ENCODE assay signal across 8 cellular contexts in genomic region chr5:126680215-126680817, GRCh38.
DNase-seq lines count a peak whose midpoint lies in the region; ATAC-seq and TF ChIP-seq lines count a peak whose summit lies in the region.

No MANE protein-coding gene starts in this region.

- peak overlapping the region; percentile 15 for H3K56ac ChIP-seq in mesendoderm (ENCODE audit: low read length)

- peak overlapping the region; percentile 18 for H2BK5ac ChIP-seq in mesendoderm (ENCODE audit: low read length)

- peak overlapping the region; percentile 43 for H4K8ac ChIP-seq in mesendoderm (ENCODE audit: low read depth, low read length)

- peaks cover 2% of the 10 kb centered on the region for H3K36me3 Mint-ChIP-seq in T-helper 17 cell (ENCODE audit: low read depth)
- H3K36me3 Mint-ChIP-seq in CD4-positive, alpha-beta memory T cell: no peaks in the 10 kb centered on the region

- peak overlapping the region; percentile 12 for H3K4me2 ChIP-seq in mesendoderm (ENCODE audit: low read length)

- H2BK120ac ChIP-seq in mesendoderm (ENCODE audit: low read depth, low read length): peak overlapping the region; percentile 39

- TF ChIP-seq CTCF in RWPE2 (IDR thresholded peaks at IDR 0.05; ENCODE audit: poor library complexity, severe bottlenecking): no peak

- no peaks in the 10 kb centered on the region for H3K9me3 Mint-ChIP-seq in CD4-positive, alpha-beta memory T cell

- H3K79me1 ChIP-seq in mesendoderm (ENCODE audit: low read length): no peaks in the 10 kb centered on the region

- no peaks in the 10 kb centered on the region for H3K4me1 ChIP-seq in RWPE2 (ENCODE audit: insufficient read depth, poor library complexity, severe bottlenecking)
- H3K4me1 ChIP-seq in mesendoderm (ENCODE audit: control insufficient read depth, low read depth, low read length): peaks cover 4% of the 10 kb centered on the region
- H3K4me1 ChIP-seq in CD4-positive, alpha-beta memory T cell (ENCODE audit: insufficient read depth, low read length): no peaks in the 10 kb centered on the region

- WGBS in mesendoderm (ENCODE audit: extremely low coverage, insufficient coverage, low lambda C conversion rate): no CpG with 5 or more reads among the region's 4 CpGs

- no peak overlapping the region for H3K23ac ChIP-seq in mesendoderm (ENCODE audit: low read length)

- H2BK15ac ChIP-seq in mesendoderm (replicated peaks; ENCODE audit: low read depth): peak overlapping the region; percentile 46

- H4K5ac ChIP-seq in mesendoderm (ENCODE audit: low read length): no peak overlapping the region

- peak overlapping the region; percentile 39 for H3K18ac ChIP-seq in mesendoderm (ENCODE audit: low read length)

- intact Hi-C loops in CD4-positive, alpha-beta memory T cell (cut with micrococcal nuclease): no loop called here

- POLR2A ChIA-PET in CD4-positive, alpha-beta memory T cell (lab: Charles Lee; ENCODE audit: partially characterized antibody): interaction anchor here (9.1 kb wide), 1 partner anchor 98 kb away, joined by 72 read pairs; the partner anchor contains the start of gene LMNB1

- DNase-seq in SIG-M5 treated with dmso at 0.1 percent for 504 hours (lab: John Stamatoyannopoulos, UW; ENCODE audit: unreplicated experiment) (peak; percentile 26), SIG-M5 (lab: John Stamatoyannopoulos, UW) (no peak), RWPE2 (ENCODE audit: low spot score) (no peak), mesendoderm (peak; percentile 95), T-helper 17 cell (no peak), globus pallidus (ENCODE audit: low spot score) (no peak)
- DNase-seq in CD4-positive, alpha-beta memory T cell: no peak

- H3K9me3 ChIP-seq in RWPE2 (ENCODE audit: severe bottlenecking) (no peaks in the 10 kb centered on the region), T-helper 17 cell (ENCODE audit: control insufficient read depth, low read length, poor library complexity, severe bottlenecking) (no peaks in the 10 kb centered on the region)
- no peaks in the 10 kb centered on the region for H3K9me3 ChIP-seq in CD4-positive, alpha-beta memory T cell (ENCODE audit: control insufficient read depth in 1 of 2, low read length in 2 of 2)

- H3K36me3 ChIP-seq in RWPE2 (ENCODE audit: low read depth): no peaks in the 10 kb centered on the region
- H3K36me3 ChIP-seq in mesendoderm (ENCODE audit: control insufficient read depth, insufficient read depth, low read length): no peaks in the 10 kb centered on the region
- no peaks in the 10 kb centered on the region for H3K36me3 ChIP-seq in CD4-positive, alpha-beta memory T cell (ENCODE audit: insufficient read depth, low read length)

- H3K4me3 ChIP-seq in RWPE2 (ENCODE audit: severe bottlenecking) (no peak overlapping the region), mesendoderm (ENCODE audit: low read length) (no peak overlapping the region)
- no peak overlapping the region for H3K4me3 ChIP-seq in CD4-positive, alpha-beta memory T cell (ENCODE audit: low read length in 2 of 2)

- H3K4ac ChIP-seq in mesendoderm (ENCODE audit: low read depth, low read length): peak overlapping the region; percentile 95

- peaks cover 16% of the 10 kb centered on the region for H3K27me3 Mint-ChIP-seq in T-helper 17 cell
- peaks cover 1 to 6% of the 10 kb centered on the region in 2 donors for H3K27me3 Mint-ChIP-seq in CD4-positive, alpha-beta memory T cell

- H3K9ac ChIP-seq in mesendoderm (ENCODE audit: low read length): peak overlapping the region; percentile 3

- no peak overlapping the region for H3K4me3 Mint-ChIP-seq in T-helper 17 cell
- H3K4me3 Mint-ChIP-seq in CD4-positive, alpha-beta memory T cell: no peak overlapping the region

- peaks cover 14% of the 10 kb centered on the region for H3K4me1 Mint-ChIP-seq in T-helper 17 cell
- H3K4me1 Mint-ChIP-seq in CD4-positive, alpha-beta memory T cell: peaks cover 5 to 9% (median 7%) of the 10 kb centered on the region in 4 donors

- no peaks in the 10 kb centered on the region for H3K79me2 ChIP-seq in mesendoderm (ENCODE audit: control insufficient read depth, insufficient read depth, low read length)

- ATAC-seq in HG03280 (IDR thresholded peaks at IDR 0.05; ENCODE audit: unreplicated experiment) (peak; percentile 68), RWPE2 (ENCODE audit: low read depth) (peak; percentile 37), T-helper 17 cell (no peak)

- CTCF ChIA-PET in CD4-positive, alpha-beta memory T cell (lab: Charles Lee; ENCODE audit: partially characterized antibody): interaction anchor here (0.6 to 11.0 kb wide), 3 partner anchors 25 to 122 kb away, joined by 3 to 319 read pairs (median 51); partner anchors contain the start of gene LMNB1

- no peak overlapping the region for H3K27ac Mint-ChIP-seq in T-helper 17 cell
- H3K27ac Mint-ChIP-seq in CD4-positive, alpha-beta memory T cell: no peak overlapping the region

- H3K27ac ChIP-seq in RWPE2 (ENCODE audit: poor library complexity, severe bottlenecking): no peak overlapping the region
- H3K27ac ChIP-seq in mesendoderm (ENCODE audit: low read depth, low read length): peak overlapping the region; percentile 76
- H3K27ac ChIP-seq in CD4-positive, alpha-beta memory T cell (ENCODE audit: low read depth, low read length): no peak overlapping the region

- H3K27me3 ChIP-seq in RWPE2 (ENCODE audit: insufficient read depth, poor library complexity, severe bottlenecking) (no peaks in the 10 kb centered on the region), mesendoderm (ENCODE audit: insufficient read depth, low read length, poor library complexity) (no peaks in the 10 kb centered on the region)
- no peaks in the 10 kb centered on the region for H3K27me3 ChIP-seq in CD4-positive, alpha-beta memory T cell (ENCODE audit: insufficient read depth, low read length)

- H2AK5ac ChIP-seq in mesendoderm (ENCODE audit: low read length): no peak overlapping the region

Comparison
In these comparisons a context has a peak if more than half of its experiments do, and no peak if none do; other contexts are left out.
1. DNase-seq: peak in SIG-M5 treated with dmso at 0.1 percent for 504 hours (single experiment) and mesendoderm (single experiment); none in SIG-M5 (single experiment), RWPE2 (single experiment), T-helper 17 cell (0 of 3), globus pallidus (single experiment) and CD4-positive, alpha-beta memory T cell (0 of 5).